ENCODE assay signal across 9 cellular contexts in the genomic region with DNA sequence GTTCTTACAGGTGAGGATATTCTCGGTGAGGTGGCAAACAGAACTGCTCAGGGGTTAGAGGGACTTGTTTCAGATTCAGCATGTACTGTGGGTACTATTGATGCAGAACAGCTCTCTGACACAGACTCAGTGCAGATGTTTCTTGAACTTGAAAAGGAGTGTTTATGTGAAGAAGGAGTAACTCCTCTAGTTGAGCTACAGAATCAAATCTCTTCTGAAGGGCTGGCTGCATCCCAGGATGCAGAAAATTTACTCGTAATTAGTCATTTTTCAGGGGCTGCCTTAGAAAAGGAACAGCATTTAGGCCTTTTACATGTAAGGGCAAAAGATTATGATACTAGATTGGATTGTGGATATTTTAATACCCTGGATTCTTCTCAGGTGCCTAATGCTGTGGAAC.
DNase-seq lines count a peak whose midpoint lies in the region; ATAC-seq and TF ChIP-seq lines count a peak whose summit lies in the region.
"Had no signal": no experiment of that assay in that cellular context is flagged by ENCODE, and none has a peak within 500 bp of the region (broad histone marks: within the 10 kb centered on the region; RNA-seq: fewer than 3 reads in every experiment).

No MANE protein-coding gene starts in this region.

- H3K4me1 Mint-ChIP-seq in mesothelial cell of epicardium: peaks cover 74% of the 10 kb centered on the region
- peaks cover 31% of the 10 kb centered on the region for H3K4me1 Mint-ChIP-seq in T-helper 2 cell treated with Interferon-gamma antibody and Interleukin-4, amounts not matched to agents 5 μg/mL and 100 μg/mL, for 36 hours (ENCODE audit: low read depth)

- intact Hi-C loops in heart right ventricle (cut with DNase I): loop anchor here in 5 of 10 donors (2.0 to 10.0 kb wide), 5 partner anchors 19 to 54 kb away; no protein-coding TSS in a partner anchor
- intact Hi-C loops in Right ventricle myocardium inferior (cut with DNase I): no loop called here
- intact Hi-C loops in uterus (cut with DNase I; ENCODE audit: low total_unique reads): no loop called here

- H3K27me3 ChIP-seq in heart right ventricle (no peaks in the 10 kb centered on the region), uterus (no peaks in the 10 kb centered on the region)

- no peaks in the 10 kb centered on the region for H3K9me3 ChIP-seq in heart right ventricle
- no peaks in the 10 kb centered on the region for H3K9me3 ChIP-seq in uterus

- peak overlapping the region in 8 of 10 donors; percentile 15 to 95 (median 88) for H3K4me3 ChIP-seq in heart right ventricle
- peak overlapping the region; percentile 76 for H3K4me3 ChIP-seq in choroid plexus epithelial cell (ENCODE audit: low read depth, low read length)
- peak overlapping the region in 1 of 2 donors; percentile 13 for H3K4me3 ChIP-seq in uterus

- H3K36me3 ChIP-seq in heart right ventricle: peaks cover 0 to 40% (median 0%) of the 10 kb centered on the region in 9 donors
- H3K36me3 ChIP-seq in uterus: no peaks in the 10 kb centered on the region

- peak overlapping the region; percentile 78 for H3K4me3 Mint-ChIP-seq in mesothelial cell of epicardium
- H3K4me3 Mint-ChIP-seq in T-helper 2 cell treated with Interferon-gamma antibody and Interleukin-4, amounts not matched to agents 5 μg/mL and 100 μg/mL, for 36 hours: no peak overlapping the region

- H3K27ac Mint-ChIP-seq in mesothelial cell of epicardium: peak overlapping the region; percentile 32
- H3K27ac Mint-ChIP-seq in T-helper 2 cell treated with Interferon-gamma antibody and Interleukin-4, amounts not matched to agents 5 μg/mL and 100 μg/mL, for 36 hours: no peak overlapping the region
- H3K27ac Mint-ChIP-seq: B cell had no signal

- H3K4me1 ChIP-seq in heart right ventricle (peaks cover 25 to 86% (median 82%) of the 10 kb centered on the region in 9 donors), uterus (peaks cover 19 to 28% of the 10 kb centered on the region in 2 donors)

- no peaks in the 10 kb centered on the region for H3K27me3 Mint-ChIP-seq in mesothelial cell of epicardium (ENCODE audit: low read depth)
- no peaks in the 10 kb centered on the region for H3K27me3 Mint-ChIP-seq in T-helper 2 cell treated with Interferon-gamma antibody and Interleukin-4, amounts not matched to agents 5 μg/mL and 100 μg/mL, for 36 hours (ENCODE audit: low read depth)
- H3K27me3 Mint-ChIP-seq: B cell had no signal

- H3K9me3 Mint-ChIP-seq in mesothelial cell of epicardium: no peaks in the 10 kb centered on the region
- no peaks in the 10 kb centered on the region for H3K9me3 Mint-ChIP-seq in T-helper 2 cell treated with Interferon-gamma antibody and Interleukin-4, amounts not matched to agents 5 μg/mL and 100 μg/mL, for 36 hours

- TF ChIP-seq POLR2A in uterus (IDR thresholded peaks at IDR 0.05): no peak

- H3K27ac ChIP-seq in heart right ventricle (peak overlapping the region in 6 of 10 donors; percentile 27 to 98 (median 94)), uterus (peak overlapping the region; percentile 33 to 67)

- WGBS in heart right ventricle, 2 donors: 35 to 37% methylated on average over 2 of the region's 2 CpGs

- DNase-seq in heart right ventricle: no peak
- DNase-seq in Right ventricle myocardium inferior (ENCODE audit: missing footprints): no peak
- DNase-seq in choroid plexus epithelial cell (ENCODE audit: low read depth): no peak
- no peak for DNase-seq in mesothelial cell of epicardium (ENCODE audit: low spot score in 2 of 2, unreplicated experiment in 2 of 2)
- no peak for DNase-seq in uterus
- DNase-seq in NCI-H82 treated with DMSO at 0.1 percent for 48 hours (lab: John Stamatoyannopoulos, UW; ENCODE audit: unreplicated experiment): no peak
- no peak for DNase-seq in T-helper 2 cell treated with Interferon-gamma antibody and Interleukin-4, amounts not matched to agents 5 μg/mL and 100 μg/mL, for 36 hours (ENCODE audit: low spot score)
- no peak for DNase-seq in inferior parietal cortex (ENCODE audit: extremely low spot score)

- TF ChIP-seq CTCF in heart right ventricle (IDR thresholded peaks at IDR 0.05) (no peak), choroid plexus epithelial cell (conservative IDR thresholded peaks at IDR 0.05; ENCODE audit: low read depth, low read length) (no peak), mesothelial cell of epicardium (IDR thresholded peaks at IDR 0.05; ENCODE audit: unreplicated experiment) (no peak), uterus (IDR thresholded peaks at IDR 0.05) (no peak)

- H3K36me3 Mint-ChIP-seq in mesothelial cell of epicardium: peaks cover 18% of the 10 kb centered on the region
- H3K36me3 Mint-ChIP-seq in T-helper 2 cell treated with Interferon-gamma antibody and Interleukin-4, amounts not matched to agents 5 μg/mL and 100 μg/mL, for 36 hours (ENCODE audit: low read depth): peaks cover 29% of the 10 kb centered on the region

- ATAC-seq in heart right ventricle: no peak
- no peak for ATAC-seq in Right ventricle myocardium inferior
